Comparison of ENCODE assay signal across 9 cellular contexts in genomic region chr1:205274041-205274691, GRCh38. TPM values are rescaled to one million over a fixed set of nuclear protein-coding genes. Genes with fewer than 3 reads are reported as not detected.
DNase-seq lines count a peak whose midpoint lies in the region; ATAC-seq and TF ChIP-seq lines count a peak whose summit lies in the region.
"Had no signal": no experiment of that assay in that cellular context is flagged by ENCODE, and none has a peak within 500 bp of the region (broad histone marks: within the 10 kb centered on the region; RNA-seq: fewer than 3 reads in every experiment).

No MANE protein-coding gene starts in this region.

- H3K9me2 ChIP-seq in hepatocyte (replicated peaks; ENCODE audit: insufficient read depth): no peaks in the 10 kb centered on the region

- H3K4me2 ChIP-seq in OCI-LY3 (ENCODE audit: low read length): peak overlapping the region; percentile 34
- no peak overlapping the region for H3K4me2 ChIP-seq in hepatocyte
- H3K4me2 ChIP-seq: smooth muscle cell had no signal

- H3K27ac ChIP-seq in OCI-LY3 (ENCODE audit: low read length) (no peak overlapping the region), hepatocyte (peak overlapping the region; percentile 42)

- no peak for TF ChIP-seq CTCF in OCI-LY3 (IDR thresholded peaks at IDR 0.05; ENCODE audit: low read depth, low read length)
- no peak for TF ChIP-seq CTCF in hepatocyte (IDR thresholded peaks at IDR 0.05; ENCODE audit: poor library complexity)

- H3K36me3 ChIP-seq in OCI-LY3 (replicated peaks; ENCODE audit: low read depth, low read length) (no peaks in the 10 kb centered on the region), hepatocyte (replicated peaks; ENCODE audit: insufficient read depth, low read depth) (no peaks in the 10 kb centered on the region)

- DNase-seq in activated CD8-positive, alpha-beta memory T cell treated with anti-CD3 and anti-CD28 coated beads, Interleukin-2, amount 10 ng/mL, durations not matched to agents 7 days and 5 days: no peak
- no peak for DNase-seq in activated CD8-positive, alpha-beta memory T cell treated with anti-CD3 and anti-CD28 coated beads for 24 hours
- no peak for DNase-seq in hepatocyte (ENCODE audit: low spot score)
- DNase-seq in KG1 (lab: John Stamatoyannopoulos, UW): no peak
- DNase-seq in HPDE6-E6E7 (ENCODE audit: extremely low spot score): no peak

- no peaks in the 10 kb centered on the region for H3K9me3 ChIP-seq in OCI-LY3 (ENCODE audit: insufficient read depth, low read length)
- no peaks in the 10 kb centered on the region for H3K9me3 ChIP-seq in hepatocyte (ENCODE audit: low read depth)

- H3K27me3 ChIP-seq in OCI-LY3 (ENCODE audit: low read depth, low read length) (peaks cover 10% of the 10 kb centered on the region), hepatocyte (no peaks in the 10 kb centered on the region)

- H3K4me1 ChIP-seq in OCI-LY3 (ENCODE audit: low read length): peaks cover 23% of the 10 kb centered on the region
- H3K4me1 ChIP-seq in hepatocyte (ENCODE audit: insufficient read depth): no peaks in the 10 kb centered on the region

- no peak overlapping the region for H3K4me3 Mint-ChIP-seq in activated CD8-positive, alpha-beta memory T cell treated with anti-CD3 and anti-CD28 coated beads, Interleukin-2, amount 10 ng/mL, durations not matched to agents 7 days and 5 days
- no peak overlapping the region for H3K4me3 Mint-ChIP-seq in stimulated activated memory B cell treated with anti-CD40 and anti-IgM and Interleukin-4, amounts not matched to agents 10 μg/mL and 1 μg/mL and 100 μg/mL, for 72 hours

- peaks cover 9% of the 10 kb centered on the region for H3K27me3 Mint-ChIP-seq in activated CD8-positive, alpha-beta memory T cell treated with anti-CD3 and anti-CD28 coated beads, Interleukin-2, amount 10 ng/mL, durations not matched to agents 7 days and 5 days
- H3K27me3 Mint-ChIP-seq in stimulated activated memory B cell treated with anti-CD40 and anti-IgM and Interleukin-4, amounts not matched to agents 10 μg/mL and 1 μg/mL and 100 μg/mL, for 72 hours: peaks cover under 1% of the 10 kb centered on the region

- H2AFZ ChIP-seq in OCI-LY3 (ENCODE audit: low read depth, low read length): no peak overlapping the region
- H2AFZ ChIP-seq in hepatocyte: no peak overlapping the region

- H3K9ac ChIP-seq in OCI-LY3 (ENCODE audit: low read length): peak overlapping the region; percentile 1; the same call in 1 of the 2 replicates

- H3K27ac Mint-ChIP-seq in activated CD8-positive, alpha-beta memory T cell treated with anti-CD3 and anti-CD28 coated beads, Interleukin-2, amount 10 ng/mL, durations not matched to agents 7 days and 5 days: no peak overlapping the region
- peak overlapping the region; percentile 71 for H3K27ac Mint-ChIP-seq in stimulated activated memory B cell treated with anti-CD40 and anti-IgM and Interleukin-4, amounts not matched to agents 10 μg/mL and 1 μg/mL and 100 μg/mL, for 72 hours

- H3K36me3 Mint-ChIP-seq in activated CD8-positive, alpha-beta memory T cell treated with anti-CD3 and anti-CD28 coated beads, Interleukin-2, amount 10 ng/mL, durations not matched to agents 7 days and 5 days: no peaks in the 10 kb centered on the region
- H3K36me3 Mint-ChIP-seq in stimulated activated memory B cell treated with anti-CD40 and anti-IgM and Interleukin-4, amounts not matched to agents 10 μg/mL and 1 μg/mL and 100 μg/mL, for 72 hours: peaks cover 5% of the 10 kb centered on the region

- no peaks in the 10 kb centered on the region for H3K9me3 Mint-ChIP-seq in activated CD8-positive, alpha-beta memory T cell treated with anti-CD3 and anti-CD28 coated beads, Interleukin-2, amount 10 ng/mL, durations not matched to agents 7 days and 5 days (ENCODE audit: low read depth)
- H3K9me3 Mint-ChIP-seq in stimulated activated memory B cell treated with anti-CD40 and anti-IgM and Interleukin-4, amounts not matched to agents 10 μg/mL and 1 μg/mL and 100 μg/mL, for 72 hours: no peaks in the 10 kb centered on the region

- H3K79me2 ChIP-seq in OCI-LY3 (ENCODE audit: low read length) (no peaks in the 10 kb centered on the region), hepatocyte (no peaks in the 10 kb centered on the region)

- H3K4me3 ChIP-seq in OCI-LY3 (ENCODE audit: low read length) (no peak overlapping the region), hepatocyte (no peak overlapping the region)
- H3K4me3 ChIP-seq: smooth muscle cell had no signal

- H4K20me1 ChIP-seq in OCI-LY3 (ENCODE audit: insufficient read depth, low read length) (no peaks in the 10 kb centered on the region), hepatocyte (ENCODE audit: insufficient read depth, poor library complexity, severe bottlenecking) (no peaks in the 10 kb centered on the region)

- ATAC-seq in activated CD8-positive, alpha-beta memory T cell treated with anti-CD3 and anti-CD28 coated beads, Interleukin-2, amount 10 ng/mL, durations not matched to agents 7 days and 5 days: peak; percentile 41
- ATAC-seq in stimulated activated memory B cell treated with anti-CD40 and anti-IgM and Interleukin-4, amounts not matched to agents 10 μg/mL and 1 μg/mL and 100 μg/mL, for 72 hours: peak; percentile 64
- no peak for ATAC-seq in HG02870 (IDR thresholded peaks at IDR 0.05; ENCODE audit: unreplicated experiment)

- CTCF ChIA-PET in activated CD8-positive, alpha-beta memory T cell treated with anti-CD3 and anti-CD28 coated beads, Interleukin-2, amount 10 ng/mL, durations not matched to agents 7 days and 5 days (lab: Charles Lee): interaction anchor here (0.6 to 22.0 kb wide), 30 partner anchors 8 to 250 kb away, joined by 3 to 1096 read pairs (median 8); partner anchors contain the start of genes KLHDC8A, NUAK2 and TMCC2

- 67% methylated on average over 8 of the region's 8 CpGs for WGBS in hepatocyte (ENCODE audit: low lambda C conversion rate, missing lambda C conversion rate)

- H3K4me1 Mint-ChIP-seq in activated CD8-positive, alpha-beta memory T cell treated with anti-CD3 and anti-CD28 coated beads, Interleukin-2, amount 10 ng/mL, durations not matched to agents 7 days and 5 days: peaks cover 12% of the 10 kb centered on the region
- H3K4me1 Mint-ChIP-seq in stimulated activated memory B cell treated with anti-CD40 and anti-IgM and Interleukin-4, amounts not matched to agents 10 μg/mL and 1 μg/mL and 100 μg/mL, for 72 hours: peaks cover 55% of the 10 kb centered on the region

RNA-seq across cellular contexts. Expression of gene TMCC2, which starts 46.4 kb away (rescaled TPM):
- total RNA-seq in activated CD8-positive, alpha-beta memory T cell treated with anti-CD3 and anti-CD28 coated beads, Interleukin-2, amount 10 ng/mL, durations not matched to agents 7 days and 5 days: 1 to 10 TPM; 2.6 to 5.3 TPM
- 2.4 and 2.5 TPM in 2 replicates for total RNA-seq in hepatocyte
- 1.7 and 2.9 TPM in 2 replicates for polyA plus RNA-seq in hepatocyte

RNA-seq across cellular contexts. Expression of gene NUAK2, which starts 47.4 kb away (rescaled TPM):
- total RNA-seq in activated CD8-positive, alpha-beta memory T cell treated with anti-CD3 and anti-CD28 coated beads, Interleukin-2, amount 10 ng/mL, durations not matched to agents 7 days and 5 days: 1 to 10 TPM; 1.9 to 6.0 TPM
- 12.6 and 13.4 TPM in 2 replicates for total RNA-seq in hepatocyte
- polyA plus RNA-seq in hepatocyte: 20.7 and 22.5 TPM in 2 replicates
